In genomic region chr15:37109151-37109912, GRCh38 we compare ENCODE assay signal across 13 cellular contexts. TPM values are rescaled to one million over a fixed set of nuclear protein-coding genes. Genes with fewer than 3 reads are reported as not detected.
DNase-seq lines count a peak whose midpoint lies in the region; TF ChIP-seq lines count a peak whose summit lies in the region.
"Had no signal": no experiment of that assay in that cellular context is flagged by ENCODE, and none has a peak within 500 bp of the region (broad histone marks: within the 10 kb centered on the region; RNA-seq: fewer than 3 reads in every experiment).

No MANE protein-coding gene starts in this region.

- intact Hi-C loops in activated naive CD4-positive, alpha-beta T cell treated with anti-CD3 and anti-CD28 coated beads for 36 hours (cut with micrococcal nuclease): loop anchor here (10.0 kb wide), 4 partner anchors 535 to 1595 kb away; partner anchors contain the start of genes CDIN1 and DPH6
- intact Hi-C loops in transverse colon (cut with DNase I; ENCODE audit: low total_unique reads) (loop anchor here (5.0 to 10.0 kb wide), 2 partner anchors 302 to 505 kb away; no protein-coding TSS in a partner anchor), lower leg skin (cut with DNase I; ENCODE audit: low total_unique reads) (no loop called here)

- H3K4me3 ChIP-seq in mesendoderm (ENCODE audit: low read length): no peak overlapping the region
- peak overlapping the region in 3 of 4 donors; percentile 17 to 36 (median 18) for H3K4me3 ChIP-seq in transverse colon
- no peak overlapping the region for H3K4me3 ChIP-seq in lower leg skin (ENCODE audit: low read depth, poor library complexity, severe bottlenecking)

- H2AK5ac ChIP-seq in mesendoderm (ENCODE audit: low read length): no peak overlapping the region

- H3K9me3 ChIP-seq in transverse colon: no peaks in the 10 kb centered on the region
- H3K9me3 ChIP-seq: HAP-1, upper lobe of left lung had no signal

- H3K27ac ChIP-seq in mesendoderm (ENCODE audit: low read depth, low read length) (no peak overlapping the region), transverse colon (peak overlapping the region; percentile 82 to 98 (median 90))
- H3K27ac ChIP-seq: upper lobe of left lung had no signal

- TF ChIP-seq CTCF in transverse colon (IDR thresholded peaks at IDR 0.05): no peak
- no peak for TF ChIP-seq CTCF in lower leg skin (IDR thresholded peaks at IDR 0.05)

- no peak overlapping the region for H2BK15ac ChIP-seq in mesendoderm (replicated peaks; ENCODE audit: low read depth)

- H3K79me1 ChIP-seq in mesendoderm (ENCODE audit: low read length): no peaks in the 10 kb centered on the region

- CTCF ChIA-PET in activated naive CD4-positive, alpha-beta T cell treated with anti-CD3 and anti-CD28 coated beads, Interleukin-2, amount 10 ng/mL, durations not matched to agents 7 days and 5 days (lab: Charles Lee): interaction anchor here (0.8 to 2.1 kb wide), 2 partner anchors 226 to 231 kb away, joined by 3 to 6 read pairs; no protein-coding TSS in a partner anchor
- CTCF ChIA-PET in activated naive CD4-positive, alpha-beta T cell treated with anti-CD3 and anti-CD28 coated beads for 36 hours (lab: Charles Lee): no interaction called here

- H3K18ac ChIP-seq in mesendoderm (ENCODE audit: low read length): no peak overlapping the region

- H2BK120ac ChIP-seq in mesendoderm (ENCODE audit: low read depth, low read length): no peak overlapping the region

- H3K4me3 Mint-ChIP-seq in activated naive CD4-positive, alpha-beta T cell treated with anti-CD3 and anti-CD28 coated beads, Interleukin-2, amount 10 ng/mL, durations not matched to agents 7 days and 5 days: peak overlapping the region; percentile 29
- no peak overlapping the region for H3K4me3 Mint-ChIP-seq in activated naive CD4-positive, alpha-beta T cell treated with anti-CD3 and anti-CD28 coated beads for 36 hours

- TF ChIP-seq EP300 in transverse colon (IDR thresholded peaks at IDR 0.05; ENCODE audit: low read depth): no peak

- WGBS in mesendoderm (ENCODE audit: extremely low coverage, insufficient coverage, low lambda C conversion rate): no CpG with 5 or more reads among the region's 18 CpGs
- WGBS in transverse colon (ENCODE audit: low coverage in 1 of 2), 2 donors: 44 to 52% methylated on average over 14 to 18 of the region's 18 CpGs
- WGBS in lower leg skin, 2 donors: 68 to 71% methylated on average over 18 of the region's 18 CpGs

- no peak overlapping the region for H4K5ac ChIP-seq in mesendoderm (ENCODE audit: low read length)

- H3K56ac ChIP-seq in mesendoderm (ENCODE audit: low read length): no peak overlapping the region

- H2BK5ac ChIP-seq in mesendoderm (ENCODE audit: low read length): no peak overlapping the region

- H3K27me3 Mint-ChIP-seq in activated naive CD4-positive, alpha-beta T cell treated with anti-CD3 and anti-CD28 coated beads, Interleukin-2, amount 10 ng/mL, durations not matched to agents 7 days and 5 days: peaks cover 88% of the 10 kb centered on the region
- H3K27me3 Mint-ChIP-seq in activated naive CD4-positive, alpha-beta T cell treated with anti-CD3 and anti-CD28 coated beads for 36 hours (ENCODE audit: low read depth): peaks cover 84% of the 10 kb centered on the region

- H3K23ac ChIP-seq in mesendoderm (ENCODE audit: low read length): no peak overlapping the region

- no peak overlapping the region for H3K4ac ChIP-seq in mesendoderm (ENCODE audit: low read depth, low read length)

- no peak for DNase-seq in activated naive CD4-positive, alpha-beta T cell treated with anti-CD3 and anti-CD28 coated beads, Interleukin-2, amount 10 ng/mL, durations not matched to agents 7 days and 5 days
- DNase-seq in activated naive CD4-positive, alpha-beta T cell treated with anti-CD3 and anti-CD28 coated beads for 36 hours: no peak
- DNase-seq in dermis blood vessel endothelial cell (peak; percentile 10), mesendoderm (peak; percentile 55), transverse colon (no peak), AG20443 (ENCODE audit: low spot score) (no peak), NCI-H1048 (lab: John Stamatoyannopoulos, UW) (no peak), lower leg skin (ENCODE audit: low spot score in 2 of 2) (no peak)
- DNase-seq: ACHN; activated CD4-positive, CD25-positive, alpha-beta regulatory T cell treated with anti-CD3 and anti-CD28 coated beads, Interleukin-2, amount 50 U/mL, for 72 hours; NCI-H187 had no signal

- H3K4me1 ChIP-seq in mesendoderm (ENCODE audit: control insufficient read depth, low read depth, low read length) (no peaks in the 10 kb centered on the region), transverse colon (peaks cover 0 to 15% (median 2%) of the 10 kb centered on the region in 4 donors)

- no peak overlapping the region for H3K4me2 ChIP-seq in mesendoderm (ENCODE audit: low read length)

- peak overlapping the region; percentile 77 for H3K27ac Mint-ChIP-seq in activated naive CD4-positive, alpha-beta T cell treated with anti-CD3 and anti-CD28 coated beads, Interleukin-2, amount 10 ng/mL, durations not matched to agents 7 days and 5 days
- no peak overlapping the region for H3K27ac Mint-ChIP-seq in activated naive CD4-positive, alpha-beta T cell treated with anti-CD3 and anti-CD28 coated beads for 36 hours

- H3K27me3 ChIP-seq in mesendoderm (ENCODE audit: insufficient read depth, low read length, poor library complexity) (peaks cover 43% of the 10 kb centered on the region), transverse colon (peaks cover 98% of the 10 kb centered on the region)

- no peaks in the 10 kb centered on the region for H3K36me3 ChIP-seq in mesendoderm (ENCODE audit: control insufficient read depth, insufficient read depth, low read length)
- no peaks in the 10 kb centered on the region for H3K36me3 ChIP-seq in transverse colon
- H3K36me3 ChIP-seq: HAP-1, upper lobe of left lung had no signal

- no peak overlapping the region for H3K9ac ChIP-seq in mesendoderm (ENCODE audit: low read length)

- H3K9me3 Mint-ChIP-seq in activated naive CD4-positive, alpha-beta T cell treated with anti-CD3 and anti-CD28 coated beads, Interleukin-2, amount 10 ng/mL, durations not matched to agents 7 days and 5 days: peaks cover 3% of the 10 kb centered on the region
- H3K9me3 Mint-ChIP-seq in activated naive CD4-positive, alpha-beta T cell treated with anti-CD3 and anti-CD28 coated beads for 36 hours: peaks cover 5% of the 10 kb centered on the region

- in situ Hi-C loops in transverse colon (cut with MboI; ENCODE audit: low pct_ligation_motif_present in 1 of 4, low pct_unique_long_range_greater_than_20kb in 1 of 4, low sequenced_read_pairs in 3 of 4): loop anchor here (10.0 to 25.0 kb wide), 3 partner anchors 222 to 1597 kb away; no protein-coding TSS in a partner anchor

- H3K79me2 ChIP-seq in mesendoderm (ENCODE audit: control insufficient read depth, insufficient read depth, low read length): no peaks in the 10 kb centered on the region

- peaks cover 2% of the 10 kb centered on the region for H3K4me1 Mint-ChIP-seq in activated naive CD4-positive, alpha-beta T cell treated with anti-CD3 and anti-CD28 coated beads, Interleukin-2, amount 10 ng/mL, durations not matched to agents 7 days and 5 days
- H3K4me1 Mint-ChIP-seq in activated naive CD4-positive, alpha-beta T cell treated with anti-CD3 and anti-CD28 coated beads for 36 hours (ENCODE audit: low read depth): peaks cover 19% of the 10 kb centered on the region

- peaks cover 6% of the 10 kb centered on the region for H3K36me3 Mint-ChIP-seq in activated naive CD4-positive, alpha-beta T cell treated with anti-CD3 and anti-CD28 coated beads, Interleukin-2, amount 10 ng/mL, durations not matched to agents 7 days and 5 days
- H3K36me3 Mint-ChIP-seq in activated naive CD4-positive, alpha-beta T cell treated with anti-CD3 and anti-CD28 coated beads for 36 hours (ENCODE audit: low read depth): peaks cover 15% of the 10 kb centered on the region

- H4K8ac ChIP-seq in mesendoderm (ENCODE audit: low read depth, low read length): no peak overlapping the region

- TF ChIP-seq POLR2A in transverse colon (IDR thresholded peaks at IDR 0.05): no peak
- no peak for TF ChIP-seq POLR2A in lower leg skin (IDR thresholded peaks at IDR 0.05)

RNA-seq across cellular contexts. Expression of gene MEIS2, which starts 9.0 kb away (rescaled TPM):
- not detected for total RNA-seq in activated naive CD4-positive, alpha-beta T cell treated with anti-CD3 and anti-CD28 coated beads for 36 hours
- total RNA-seq in dermis blood vessel endothelial cell: 12.9 and 13.8 TPM in 2 replicates
- polyA plus RNA-seq in mesendoderm (2013, experiment 1 of 2): 0.14 TPM
- polyA plus RNA-seq in mesendoderm (2013, experiment 2 of 2): 0.20 TPM
- total RNA-seq in transverse colon: 10 to 100 TPM; 16.5 to 43.4 (median 32.7) TPM
- total RNA-seq in lower leg skin: 10 to 100 TPM; 12.9 to 18.5 (median 15.8) TPM

Comparison
In these comparisons a context has a peak if more than half of its experiments do, and no peak if none do; other contexts are left out.
1. DNase-seq: peak in dermis blood vessel endothelial cell (single experiment) and mesendoderm (single experiment); none in activated naive CD4-positive, alpha-beta T cell treated with anti-CD3 and anti-CD28 coated beads, Interleukin-2, amount 10 ng/mL, durations not matched to agents 7 days and 5 days (single experiment), activated naive CD4-positive, alpha-beta T cell treated with anti-CD3 and anti-CD28 coated beads for 36 hours (single experiment), transverse colon (single experiment), AG20443 (single experiment), NCI-H1048 (single experiment) and lower leg skin (0 of 2).
2. H3K4me3 ChIP-seq: peak in transverse colon (3 of 4); none in mesendoderm (single experiment) and lower leg skin (single experiment).
3. RNA of gene MEIS2, which starts 9.0 kb away (total RNA-seq): 16.5 to 43.4 TPM in transverse colon, 12.9 to 18.5 TPM in lower leg skin and 12.9 to 13.8 TPM in dermis blood vessel endothelial cell; not detected in activated naive CD4-positive, alpha-beta T cell treated with anti-CD3 and anti-CD28 coated beads for 36 hours; every median in the first group is over 10 times any median in the second.